ENCODE assay signal across 1 cellular context in the genomic region with DNA sequence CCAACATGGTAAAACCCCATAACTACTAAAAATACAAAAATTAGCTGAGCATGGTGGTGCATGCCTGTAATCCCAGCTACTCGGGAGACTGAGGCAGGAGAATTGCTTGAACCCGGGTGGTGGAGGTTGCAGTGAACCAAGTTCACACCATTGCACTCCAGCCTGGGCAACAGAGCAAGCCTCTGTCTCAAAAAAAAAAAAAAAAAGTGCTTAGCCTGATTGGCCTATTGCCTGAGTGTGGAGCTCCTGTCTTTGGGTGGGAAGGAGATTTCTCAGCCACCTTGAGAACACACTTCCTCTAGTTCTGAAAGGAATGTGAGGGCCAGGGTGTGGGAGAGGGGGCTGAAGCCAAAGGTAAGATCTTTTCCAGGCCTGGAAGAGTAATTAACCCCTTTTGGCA. TPM values are rescaled to one million over a fixed set of nuclear protein-coding genes. Genes with fewer than 3 reads are reported as not detected.
"Had no signal": no experiment of that assay in that cellular context is flagged by ENCODE, and none has a peak within 500 bp of the region (broad histone marks: within the 10 kb centered on the region; RNA-seq: fewer than 3 reads in every experiment).

No MANE protein-coding gene starts in this region.

RNA-seq across cellular contexts. Expression of a gene that starts 24.4 kb away (rescaled TPM):
- total RNA-seq: ascending aorta had no signal
